Comparison of ENCODE assay signal across 1 cellular context in genomic region chr10:46031648-46032532, GRCh38.
A peak's percentile ranks its signal among the peaks of the same experiment; 100 is the strongest.
TF ChIP-seq lines count a peak whose summit lies in the region.

No MANE protein-coding gene starts in this region.

TF ChIP-seq in K562, 482 proteins besides CTCF, POLR2A, EP300 and RAD21 (continues in another document):
- peak in 1 of 2 experiments; percentile 88; a peak in 3 of 4 replicates for TF ChIP-seq RCOR1 (IDR thresholded peaks at IDR 0.05; ENCODE audit: borderline replicate concordance in 1 of 2, low read depth in 2 of 2, low read length in 2 of 2)
- TF ChIP-seq ZNF583 (CRISPR knock-in tag; IDR thresholded peaks at IDR 0.05) = 0 out of 2 replicates have a peak, but pooled peaks have one; percentile 19
- TF ChIP-seq TEAD4 (IDR thresholded peaks at IDR 0.05; ENCODE audit: low read length) = peak; percentile 82
- no peak for TF ChIP-seq TEAD4 (CRISPR knock-in tag; IDR thresholded peaks at IDR 0.05; ENCODE audit: borderline replicate concordance)
- TF ChIP-seq ELF2 (CRISPR knock-in tag; IDR thresholded peaks at IDR 0.05) = peak; percentile 71; the same call in 1 of the 2 replicates
- no peak for TF ChIP-seq ARID4B (CRISPR knock-in tag; IDR thresholded peaks at IDR 0.05)
- no peak for TF ChIP-seq CBX2 (IDR thresholded peaks at IDR 0.05; ENCODE audit: insufficient read depth, low read length, poor library complexity, severe bottlenecking)
- 0 out of 2 replicates have a peak, but pooled peaks have one; percentile 27 for TF ChIP-seq ZNF395 (CRISPR knock-in tag; IDR thresholded peaks at IDR 0.05)
- TF ChIP-seq KAT2B (IDR thresholded peaks at IDR 0.05; ENCODE audit: low read depth, low read length) = no peak
- TF ChIP-seq ZNF224 (CRISPR knock-in tag; IDR thresholded peaks at IDR 0.05) = no peak
- no peak for TF ChIP-seq ZNF766 (CRISPR knock-in tag; conservative IDR thresholded peaks at IDR 0.05)
- TF ChIP-seq SOX6 (IDR thresholded peaks at IDR 0.05) = peak; percentile 86
- no peak; the same call in 1 of the 2 replicates for TF ChIP-seq JUND (IDR thresholded peaks at IDR 0.05; ENCODE audit: borderline replicate concordance, low read depth, low read length)
- TF ChIP-seq JUND (tag; IDR thresholded peaks at IDR 0.05; ENCODE audit: borderline replicate concordance, low read depth, low read length) = peak; percentile 40; the same call in 2 of the 3 replicates
- no peak for TF ChIP-seq SFPQ (IDR thresholded peaks at IDR 0.05; ENCODE audit: low read depth, low read length)
- TF ChIP-seq CCAR2 (IDR thresholded peaks at IDR 0.05; ENCODE audit: low read depth, low read length) = no peak
- TF ChIP-seq CREB3L1 (IDR thresholded peaks at IDR 0.05; ENCODE audit: borderline replicate concordance, low read depth) = peak; percentile 66; the same call in 1 of the 2 replicates
- 0 out of 2 replicates have a peak, but pooled peaks have one; percentile 23 for TF ChIP-seq ESRRA (IDR thresholded peaks at IDR 0.05; ENCODE audit: borderline replicate concordance, low read depth)
- TF ChIP-seq POLR2AphosphoS5 (IDR thresholded peaks at IDR 0.05; ENCODE audit: control insufficient read depth, insufficient read depth, low read depth, low read length) = peak; percentile 41; the same call in 1 of the 2 replicates
- TF ChIP-seq HCFC1 (IDR thresholded peaks at IDR 0.05; ENCODE audit: low read depth, low read length) = no peak
- TF ChIP-seq ATF6 (CRISPR knock-in tag; IDR thresholded peaks at IDR 0.05) = no peak
- peak; percentile 75; the same call in 1 of the 2 replicates for TF ChIP-seq ZNF592 (IDR thresholded peaks at IDR 0.05)
- no peak for TF ChIP-seq ZNF324 (CRISPR knock-in tag; IDR thresholded peaks at IDR 0.05)
- TF ChIP-seq RHOXF2B (CRISPR knock-in tag; conservative IDR thresholded peaks at IDR 0.05) = no peak
- peak; percentile 74; the same call in 1 of the 2 replicates for TF ChIP-seq TAL1 (IDR thresholded peaks at IDR 0.05)
- no peak for TF ChIP-seq MCM2 (IDR thresholded peaks at IDR 0.05; ENCODE audit: low read depth)
- TF ChIP-seq HMG20A (CRISPR knock-in tag; conservative IDR thresholded peaks at IDR 0.05) = no peak
- TF ChIP-seq ZC3H8 (IDR thresholded peaks at IDR 0.05) = no peak
- peak; percentile 38 to 69; a peak in 2 of 4 replicates for TF ChIP-seq KDM1A (IDR thresholded peaks at IDR 0.05)
- TF ChIP-seq CSDE1 (IDR thresholded peaks at IDR 0.05) = no peak
- no peak for TF ChIP-seq KLF1 (tag; IDR thresholded peaks at IDR 0.05)
- no peak for TF ChIP-seq TAF7 (tag; IDR thresholded peaks at IDR 0.05)
- no peak for TF ChIP-seq ATF1 (CRISPR knock-in tag; IDR thresholded peaks at IDR 0.05)
- TF ChIP-seq ATF1 (tag; IDR thresholded peaks at IDR 0.05) = peak; percentile 35
- peak; percentile 29; the same call in 1 of the 2 replicates for TF ChIP-seq NCOA1 (IDR thresholded peaks at IDR 0.05; ENCODE audit: low read depth)
- TF ChIP-seq ATF4 (CRISPR knock-in tag; IDR thresholded peaks at IDR 0.05) = no peak
- TF ChIP-seq ZNF696 (CRISPR knock-in tag; conservative IDR thresholded peaks at IDR 0.05) = no peak
- TF ChIP-seq HDAC1 (IDR thresholded peaks at IDR 0.05) = peak in 1 of 2 experiments; percentile 51; a peak in 1 of 4 replicates
- no peak for TF ChIP-seq ZBTB8A (IDR thresholded peaks at IDR 0.05; ENCODE audit: partially characterized antibody)
- 0 out of 2 replicates have a peak, but pooled peaks have one; percentile 42 for TF ChIP-seq BACH1 (tag; IDR thresholded peaks at IDR 0.05)
- no peak for TF ChIP-seq ZNF143 (CRISPR knock-in tag; IDR thresholded peaks at IDR 0.05)
- 0 out of 2 replicates have a peak, but pooled peaks have one; percentile 23 for TF ChIP-seq NBN (IDR thresholded peaks at IDR 0.05; ENCODE audit: low read depth)
- TF ChIP-seq TRIM24 (IDR thresholded peaks at IDR 0.05) = peak in 1 of 2 experiments; percentile 55; a peak in 1 of 4 replicates
- no peak for TF ChIP-seq UBTF (IDR thresholded peaks at IDR 0.05; ENCODE audit: borderline replicate concordance in 1 of 2, low read depth in 2 of 2, low read length in 2 of 2)
- TF ChIP-seq MEIS2 (IDR thresholded peaks at IDR 0.05; ENCODE audit: partially characterized antibody) = peak; percentile 27
- TF ChIP-seq ZNF347 (CRISPR knock-in tag; IDR thresholded peaks at IDR 0.05; ENCODE audit: low read depth) = no peak
- no peak for TF ChIP-seq XRCC4 (IDR thresholded peaks at IDR 0.05; ENCODE audit: extremely low read depth, insufficient read depth, insufficient read length)
- 0 out of 2 replicates have a peak, but pooled peaks have one; percentile 13 for TF ChIP-seq FOXM1 (IDR thresholded peaks at IDR 0.05; ENCODE audit: low read depth)
- no peak for TF ChIP-seq FOXM1 (CRISPR knock-in tag; IDR thresholded peaks at IDR 0.05; ENCODE audit: low read depth)
